ENCODE assay signal across 8 cellular contexts in the genomic region with DNA sequence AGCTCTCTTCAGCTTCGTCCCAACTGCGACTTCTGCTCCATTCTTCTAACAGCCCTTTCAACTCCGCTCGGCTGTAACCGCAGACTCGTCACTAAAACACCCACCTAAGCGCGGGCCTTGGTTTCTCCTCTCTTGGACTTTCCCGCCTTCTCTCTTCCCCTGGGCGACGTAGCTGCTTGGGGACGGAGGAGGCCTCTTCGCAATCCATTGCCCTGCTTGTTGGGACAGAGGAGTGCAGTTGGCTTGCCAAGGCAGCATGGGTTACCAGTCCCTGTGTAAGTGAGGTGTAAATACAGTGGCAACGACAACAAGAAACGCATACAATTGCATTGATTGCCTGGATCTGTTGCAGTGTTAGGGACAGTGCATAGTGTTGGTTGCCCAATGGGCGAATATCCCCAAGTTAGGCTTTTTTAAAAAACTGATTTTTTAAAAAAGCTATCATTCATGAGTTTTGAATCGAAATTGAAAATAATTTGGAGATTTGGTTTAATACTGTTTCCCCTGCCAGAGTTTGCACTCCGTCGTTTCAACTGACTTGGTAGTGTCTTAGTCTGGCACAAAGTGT. TPM values are rescaled to one million over a fixed set of nuclear protein-coding genes. Genes with fewer than 3 reads are reported as not detected.
A peak's percentile ranks its signal among the peaks of the same experiment; 100 is the strongest.
DNase-seq lines count a peak whose midpoint lies in the region; ATAC-seq and TF ChIP-seq lines count a peak whose summit lies in the region.

No MANE protein-coding gene starts in this region.

- ATAC-seq in GM18511 (IDR thresholded peaks at IDR 0.05; ENCODE audit: unreplicated experiment) (peak; percentile 51), HG02885 (IDR thresholded peaks at IDR 0.05; ENCODE audit: poor library complexity, unreplicated experiment) (peak; percentile 59)

- H3K9me3 ChIP-seq in Peyer's patch (no peaks in the 10 kb centered on the region), iPS-18c (ENCODE audit: control insufficient read depth, insufficient read depth, low read length) (no peaks in the 10 kb centered on the region)

- no peak for TF ChIP-seq POLR2A in Peyer's patch (IDR thresholded peaks at IDR 0.05)

- H3K27ac Mint-ChIP-seq in activated naive CD8-positive, alpha-beta T cell treated with anti-CD3 and anti-CD28 coated beads for 36 hours = peak overlapping the region; percentile 99

- peaks cover 48% of the 10 kb centered on the region for H3K36me3 Mint-ChIP-seq in activated naive CD8-positive, alpha-beta T cell treated with anti-CD3 and anti-CD28 coated beads for 36 hours

- peak overlapping the region; percentile 83 to 99 (median 96) for H3K4me3 ChIP-seq in Peyer's patch
- peak overlapping the region; percentile 94; the same call in 1 of the 2 replicates for H3K4me3 ChIP-seq in iPS-18c (ENCODE audit: insufficient read depth, low read depth, low read length)

- DNase-seq in Peyer's patch = no peak
- DNase-seq in activated naive CD8-positive, alpha-beta T cell treated with anti-CD3 and anti-CD28 coated beads for 36 hours = peak; percentile 81
- peak; percentile 70 to 84 for DNase-seq in stimulated activated CD4-positive, alpha-beta T cell treated with anti-CD3 and anti-CD28 coated beads, Interleukin-4, amount 100 ng/mL, for 48 hours (ENCODE audit: low read depth in 2 of 2)
- DNase-seq in hippocampal formation (lab: John Stamatoyannopoulos, UW) = no peak
- no peak for DNase-seq in NCI-H345 treated with DMSO at 0.1 percent for 48 hours (lab: John Stamatoyannopoulos, UW; ENCODE audit: unreplicated experiment)

- peak overlapping the region; percentile 96 to 97 (median 97) for H3K27ac ChIP-seq in Peyer's patch

- peaks cover 0 to 9% (median 0%) of the 10 kb centered on the region in 3 donors for H3K36me3 ChIP-seq in Peyer's patch

- H3K4me1 ChIP-seq in Peyer's patch = no peaks in the 10 kb centered on the region

- peaks cover 3% of the 10 kb centered on the region for H3K27me3 Mint-ChIP-seq in activated naive CD8-positive, alpha-beta T cell treated with anti-CD3 and anti-CD28 coated beads for 36 hours

- peaks cover 30% of the 10 kb centered on the region for H3K4me1 Mint-ChIP-seq in activated naive CD8-positive, alpha-beta T cell treated with anti-CD3 and anti-CD28 coated beads for 36 hours

- peak overlapping the region; percentile 91 for H3K4me3 Mint-ChIP-seq in activated naive CD8-positive, alpha-beta T cell treated with anti-CD3 and anti-CD28 coated beads for 36 hours

- no peaks in the 10 kb centered on the region for H3K27me3 ChIP-seq in Peyer's patch

- TF ChIP-seq CTCF in Peyer's patch (IDR thresholded peaks at IDR 0.05) = no peak

- H3K9me3 Mint-ChIP-seq in activated naive CD8-positive, alpha-beta T cell treated with anti-CD3 and anti-CD28 coated beads for 36 hours = peaks cover 2% of the 10 kb centered on the region

RNA-seq across cellular contexts. Expression of a gene that starts 0.5 kb away (rescaled TPM):
- total RNA-seq in Peyer's patch = 10 to 100 TPM; 27.5 to 75.9 (median 30.6) TPM
- total RNA-seq in activated naive CD8-positive, alpha-beta T cell treated with anti-CD3 and anti-CD28 coated beads for 36 hours = 100 to 1,000 TPM; 165 to 173 TPM

Comparison
In these comparisons a context has a peak if more than half of its experiments do, and no peak if none do; other contexts are left out.
1. DNase-seq: peak in activated naive CD8-positive, alpha-beta T cell treated with anti-CD3 and anti-CD28 coated beads for 36 hours (single experiment) and stimulated activated CD4-positive, alpha-beta T cell treated with anti-CD3 and anti-CD28 coated beads, Interleukin-4, amount 100 ng/mL, for 48 hours (2 of 2); none in Peyer's patch (0 of 3), hippocampal formation (0 of 2) and NCI-H345 treated with DMSO at 0.1 percent for 48 hours (single experiment).